ENCODE assay signal across 1 cellular context in the genomic region with DNA sequence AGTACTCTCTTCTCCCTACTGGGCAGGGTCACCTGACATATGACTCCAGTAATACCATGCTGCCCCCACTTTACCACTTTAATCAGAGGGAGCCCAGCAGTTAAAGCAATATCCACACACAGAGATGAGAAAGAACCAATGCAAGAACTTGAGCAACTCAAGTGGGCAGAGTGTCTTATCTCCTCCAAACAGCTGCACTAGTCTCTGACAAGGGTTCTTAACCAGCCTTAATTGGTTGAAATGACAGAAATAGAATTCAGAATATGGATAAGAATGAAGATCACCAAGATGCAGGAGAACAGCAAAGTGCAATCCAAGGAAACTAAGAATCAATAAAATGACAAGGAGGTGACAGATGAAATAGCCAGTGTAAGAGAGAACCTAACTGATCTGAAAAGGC.
TF ChIP-seq lines count a peak whose summit lies in the region.

No MANE protein-coding gene starts in this region.

TF ChIP-seq in K562, 482 proteins besides CTCF, POLR2A, EP300 and RAD21 (continued from another document):
- TF ChIP-seq, protein P1, sequence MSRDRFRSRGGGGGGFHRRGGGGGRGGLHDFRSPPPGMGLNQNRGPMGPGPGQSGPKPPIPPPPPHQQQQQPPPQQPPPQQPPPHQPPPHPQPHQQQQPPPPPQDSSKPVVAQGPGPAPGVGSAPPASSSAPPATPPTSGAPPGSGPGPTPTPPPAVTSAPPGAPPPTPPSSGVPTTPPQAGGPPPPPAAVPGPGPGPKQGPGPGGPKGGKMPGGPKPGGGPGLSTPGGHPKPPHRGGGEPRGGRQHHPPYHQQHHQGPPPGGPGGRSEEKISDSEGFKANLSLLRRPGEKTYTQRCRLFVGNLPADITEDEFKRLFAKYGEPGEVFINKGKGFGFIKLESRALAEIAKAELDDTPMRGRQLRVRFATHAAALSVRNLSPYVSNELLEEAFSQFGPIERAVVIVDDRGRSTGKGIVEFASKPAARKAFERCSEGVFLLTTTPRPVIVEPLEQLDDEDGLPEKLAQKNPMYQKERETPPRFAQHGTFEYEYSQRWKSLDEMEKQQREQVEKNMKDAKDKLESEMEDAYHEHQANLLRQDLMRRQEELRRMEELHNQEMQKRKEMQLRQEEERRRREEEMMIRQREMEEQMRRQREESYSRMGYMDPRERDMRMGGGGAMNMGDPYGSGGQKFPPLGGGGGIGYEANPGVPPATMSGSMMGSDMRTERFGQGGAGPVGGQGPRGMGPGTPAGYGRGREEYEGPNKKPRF (IDR thresholded peaks at IDR 0.05; ENCODE audit: low read depth, low read length), result no peak
- TF ChIP-seq THRAP3 (IDR thresholded peaks at IDR 0.05; ENCODE audit: borderline replicate concordance), result no peak
- TF ChIP-seq, protein P2, sequence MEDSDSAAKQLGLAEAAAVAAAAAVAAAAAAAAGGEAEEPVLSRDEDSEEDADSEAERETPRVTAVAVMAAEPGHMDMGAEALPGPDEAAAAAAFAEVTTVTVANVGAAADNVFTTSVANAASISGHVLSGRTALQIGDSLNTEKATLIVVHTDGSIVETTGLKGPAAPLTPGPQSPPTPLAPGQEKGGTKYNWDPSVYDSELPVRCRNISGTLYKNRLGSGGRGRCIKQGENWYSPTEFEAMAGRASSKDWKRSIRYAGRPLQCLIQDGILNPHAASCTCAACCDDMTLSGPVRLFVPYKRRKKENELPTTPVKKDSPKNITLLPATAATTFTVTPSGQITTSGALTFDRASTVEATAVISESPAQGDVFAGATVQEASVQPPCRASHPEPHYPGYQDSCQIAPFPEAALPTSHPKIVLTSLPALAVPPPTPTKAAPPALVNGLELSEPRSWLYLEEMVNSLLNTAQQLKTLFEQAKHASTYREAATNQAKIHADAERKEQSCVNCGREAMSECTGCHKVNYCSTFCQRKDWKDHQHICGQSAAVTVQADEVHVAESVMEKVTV (CRISPR knock-in tag; IDR thresholded peaks at IDR 0.05), result no peak
- no peak for TF ChIP-seq JUNB (CRISPR knock-in tag; conservative IDR thresholded peaks at IDR 0.05)
- no peak for TF ChIP-seq ATF6 (CRISPR knock-in tag; IDR thresholded peaks at IDR 0.05)
- TF ChIP-seq ARID4B (CRISPR knock-in tag; IDR thresholded peaks at IDR 0.05), result no peak
- no peak for TF ChIP-seq SMARCB1 (IDR thresholded peaks at IDR 0.05; ENCODE audit: insufficient read length, low read depth)
- TF ChIP-seq E2F8 (IDR thresholded peaks at IDR 0.05; ENCODE audit: low read depth, partially characterized antibody), result no peak
- no peak for TF ChIP-seq SRSF9 (IDR thresholded peaks at IDR 0.05; ENCODE audit: borderline replicate concordance, low read depth, low read length)
- TF ChIP-seq GATA2 (CRISPR knock-in tag; IDR thresholded peaks at IDR 0.05), result peak; percentile 78
- TF ChIP-seq RUNX1 (IDR thresholded peaks at IDR 0.05; ENCODE audit: low read depth), result no peak
- TF ChIP-seq PHF20 (IDR thresholded peaks at IDR 0.05; ENCODE audit: partially characterized antibody), result no peak
- no peak for TF ChIP-seq RHOXF2B (CRISPR knock-in tag; conservative IDR thresholded peaks at IDR 0.05)
- TF ChIP-seq CBX3 (IDR thresholded peaks at IDR 0.05; ENCODE audit: borderline replicate concordance in 1 of 2, low read length in 2 of 2), result no peak; a peak in 1 of 3 replicates
- TF ChIP-seq ILF3 (IDR thresholded peaks at IDR 0.05; ENCODE audit: borderline replicate concordance), result no peak
- TF ChIP-seq ZNF584 (CRISPR knock-in tag; IDR thresholded peaks at IDR 0.05; ENCODE audit: low read depth), result no peak
- peak in 1 of 2 experiments; percentile 46; a peak in 1 of 4 replicates for TF ChIP-seq TBL1XR1 (IDR thresholded peaks at IDR 0.05; ENCODE audit: low read length in 2 of 2)
- no peak for TF ChIP-seq NR2C2 (CRISPR knock-in tag; IDR thresholded peaks at IDR 0.05)
- TF ChIP-seq NR2C2 (tag; IDR thresholded peaks at IDR 0.05), result no peak
- TF ChIP-seq SMARCA4 (IDR thresholded peaks at IDR 0.05), result peak; percentile 90
- no peak for TF ChIP-seq NCOA6 (IDR thresholded peaks at IDR 0.05)
- no peak for TF ChIP-seq MBD1 (CRISPR knock-in tag; IDR thresholded peaks at IDR 0.05)
- TF ChIP-seq RAD51 (IDR thresholded peaks at IDR 0.05; ENCODE audit: borderline replicate concordance, low read depth), result no peak
- TF ChIP-seq DACH1 (IDR thresholded peaks at IDR 0.05; ENCODE audit: partially characterized antibody), result peak; percentile 70
- TF ChIP-seq ZBTB8A (IDR thresholded peaks at IDR 0.05; ENCODE audit: partially characterized antibody), result no peak
- no peak for TF ChIP-seq ZNF217 (CRISPR knock-in tag; IDR thresholded peaks at IDR 0.05)
- TF ChIP-seq ZBED1 (IDR thresholded peaks at IDR 0.05), result no peak
- peak; percentile 97 for TF ChIP-seq TCF3 (CRISPR knock-in tag; IDR thresholded peaks at IDR 0.05)
- TF ChIP-seq PKNOX1 (IDR thresholded peaks at IDR 0.05), result peak; percentile 23; the same call in 1 of the 2 replicates
- TF ChIP-seq MYNN (IDR thresholded peaks at IDR 0.05), result no peak; the same call in 1 of the 2 replicates
- TF ChIP-seq MYNN (CRISPR knock-in tag; IDR thresholded peaks at IDR 0.05), result no peak
- TF ChIP-seq SPI1 (IDR thresholded peaks at IDR 0.05; ENCODE audit: borderline replicate concordance, low read depth, low read length), result no peak
- TF ChIP-seq NELFE (IDR thresholded peaks at IDR 0.05; ENCODE audit: insufficient read depth, insufficient read length), result no peak
